1 cellular context compared by ENCODE assay signal in the genomic region with DNA sequence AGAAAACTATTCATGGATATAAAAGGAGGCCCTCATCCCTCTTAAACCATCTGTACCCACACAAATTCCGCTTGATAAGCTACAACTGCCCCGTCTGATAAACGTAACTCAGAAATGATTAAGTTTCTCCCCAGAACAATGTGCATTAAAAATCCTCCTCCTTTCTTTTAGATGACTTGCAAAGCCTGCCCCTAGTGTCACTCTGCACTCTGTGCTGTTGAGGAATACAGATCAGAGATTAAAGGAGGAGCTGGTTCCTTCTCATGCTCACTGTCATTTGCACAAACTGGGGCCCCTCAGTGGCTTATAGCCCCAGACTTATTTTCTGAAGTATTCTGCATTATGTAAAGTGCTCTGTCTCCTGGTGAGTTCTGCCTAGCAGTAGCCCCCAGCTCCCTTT.
TF ChIP-seq lines count a peak whose summit lies in the region.

No MANE protein-coding gene starts in this region.

TF ChIP-seq in H1, 55 proteins besides CTCF, POLR2A, EP300 and RAD21 (continued from another document):
- TF ChIP-seq, protein P1, sequence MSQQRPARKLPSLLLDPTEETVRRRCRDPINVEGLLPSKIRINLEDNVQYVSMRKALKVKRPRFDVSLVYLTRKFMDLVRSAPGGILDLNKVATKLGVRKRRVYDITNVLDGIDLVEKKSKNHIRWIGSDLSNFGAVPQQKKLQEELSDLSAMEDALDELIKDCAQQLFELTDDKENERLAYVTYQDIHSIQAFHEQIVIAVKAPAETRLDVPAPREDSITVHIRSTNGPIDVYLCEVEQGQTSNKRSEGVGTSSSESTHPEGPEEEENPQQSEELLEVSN (IDR thresholded peaks at IDR 0.05), result no peak
- no peak for TF ChIP-seq KDM4A (IDR thresholded peaks at IDR 0.05; ENCODE audit: low read depth, low read length, severe bottlenecking)
- TF ChIP-seq, protein P2, sequence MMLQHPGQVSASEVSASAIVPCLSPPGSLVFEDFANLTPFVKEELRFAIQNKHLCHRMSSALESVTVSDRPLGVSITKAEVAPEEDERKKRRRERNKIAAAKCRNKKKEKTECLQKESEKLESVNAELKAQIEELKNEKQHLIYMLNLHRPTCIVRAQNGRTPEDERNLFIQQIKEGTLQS (IDR thresholded peaks at IDR 0.05; ENCODE audit: insufficient read depth, low read depth, low read length), result no peak
